ENCODE assay signal across 36 cellular contexts in genomic region chr1:61968869-61969268, GRCh38.
"Had no signal": no experiment of that assay in that cellular context is flagged by ENCODE, and none has a peak within 500 bp of the region (broad histone marks: within the 10 kb centered on the region; RNA-seq: fewer than 3 reads in every experiment).

No MANE protein-coding gene starts in this region.

- ATAC-seq: activated CD4-positive, alpha-beta T cell treated with anti-CD3 and anti-CD28 coated beads for 36 hours; activated CD4-positive, CD25-positive, alpha-beta regulatory T cell treated with anti-CD3 and anti-CD28 coated beads, Interleukin-2, amount 50 U/mL, for 24 hours; activated CD8-positive, alpha-beta memory T cell treated with anti-CD3 and anti-CD28 coated beads, Interleukin-2, amount 10 ng/mL, durations not matched to agents 7 days and 5 days; activated CD8-positive, alpha-beta T cell treated with anti-CD3 and anti-CD28 coated beads, Interleukin-2, amount 10 ng/mL, durations not matched to agents 7 days and 5 days; activated naive CD4-positive, alpha-beta T cell treated with anti-CD3 and anti-CD28 coated beads, Interleukin-2, amount 50 U/mL, for 72 hours; body of pancreas; WTC11 had no signal

- H3K4me1 ChIP-seq: body of pancreas, breast epithelium had no signal

- DNase-seq: activated CD4-positive, alpha-beta memory T cell treated with anti-CD3 and anti-CD28 coated beads, Interleukin-2, amount 10 ng/mL, durations not matched to agents 7 days and 5 days; activated CD4-positive, alpha-beta T cell treated with anti-CD3 and anti-CD28 coated beads for 1 hour; activated CD4-positive, alpha-beta T cell treated with anti-CD3 and anti-CD28 coated beads for 36 hours; activated CD4-positive, alpha-beta T cell treated with anti-CD3 and anti-CD28 coated beads for 48 hours; activated CD4-positive, alpha-beta T cell treated with anti-CD3 and anti-CD28 coated beads, Interleukin-2, amount 10 ng/mL, durations not matched to agents 7 days and 5 days; activated CD4-positive, alpha-beta T cell treated with anti-CD3 and anti-CD28 coated beads, Interleukin-2, amount 50 U/mL, for 48 hours; activated CD4-positive, CD25-positive, alpha-beta regulatory T cell; activated CD8-positive, alpha-beta memory T cell treated with anti-CD3 and anti-CD28 coated beads for 24 hours; activated CD8-positive, alpha-beta memory T cell treated with anti-CD3 and anti-CD28 coated beads, Interleukin-2, amount 10 ng/mL, durations not matched to agents 7 days and 5 days; activated CD8-positive, alpha-beta memory T cell treated with anti-CD3 and anti-CD28 coated beads, Interleukin-2, amount 50 U/mL, for 48 hours; activated CD8-positive, alpha-beta T cell treated with anti-CD3 and anti-CD28 coated beads, Interleukin-2, amount 10 ng/mL, durations not matched to agents 7 days and 5 days; activated effector memory CD4-positive, alpha-beta T cell treated with Interleukin-2 at 50 U/mL for 16 hours; activated gamma-delta T cell; activated naive CD4-positive, alpha-beta T cell treated with anti-CD3 and anti-CD28 coated beads for 36 hours; activated naive CD4-positive, alpha-beta T cell treated with anti-CD3 and anti-CD28 coated beads, Interleukin-2, amount 50 U/mL, for 16 hours; activated naive CD8-positive, alpha-beta T cell treated with anti-CD3 and anti-CD28 coated beads for 36 hours; activated T-cell treated with anti-CD3 and anti-CD28 coated beads, Interleukin-2, amount 50 U/mL, for 24 hours; activated T-cell treated with anti-CD3 and anti-CD28 coated beads, Interleukin-2, amount 50 U/mL, for 48 hours; adrenal gland; amniotic stem cell; aorta; body of pancreas; brain microvascular endothelial cell; central memory CD4-positive, alpha-beta T cell; cerebellar nuclear complex; T-helper 1 cell; T-helper 2 cell; T-helper 9 cell; WERI-Rb-1 had no signal

- H3K27ac ChIP-seq: adrenal gland, body of pancreas, brain microvascular endothelial cell, breast epithelium, WERI-Rb-1 had no signal

- H3K36me3 ChIP-seq: adrenal gland, brain microvascular endothelial cell, breast epithelium, WERI-Rb-1 had no signal

- H3K9me3 ChIP-seq: adrenal gland, body of pancreas, breast epithelium had no signal

- H3K4me1 Mint-ChIP-seq: activated CD4-positive, alpha-beta memory T cell treated with anti-CD3 and anti-CD28 coated beads, Interleukin-2, amount 10 ng/mL, durations not matched to agents 7 days and 5 days; activated CD4-positive, alpha-beta T cell treated with anti-CD3 and anti-CD28 coated beads for 36 hours; activated CD4-positive, alpha-beta T cell treated with anti-CD3 and anti-CD28 coated beads, Interleukin-2, amount 10 ng/mL, durations not matched to agents 7 days and 5 days; activated CD8-positive, alpha-beta memory T cell treated with anti-CD3 and anti-CD28 coated beads, Interleukin-2, amount 10 ng/mL, durations not matched to agents 7 days and 5 days; activated naive CD8-positive, alpha-beta T cell treated with anti-CD3 and anti-CD28 coated beads for 36 hours had no signal

- H3K27ac Mint-ChIP-seq: activated CD4-positive, alpha-beta memory T cell treated with anti-CD3 and anti-CD28 coated beads, Interleukin-2, amount 10 ng/mL, durations not matched to agents 7 days and 5 days; activated CD4-positive, alpha-beta T cell treated with anti-CD3 and anti-CD28 coated beads for 36 hours; activated CD4-positive, alpha-beta T cell treated with anti-CD3 and anti-CD28 coated beads, Interleukin-2, amount 10 ng/mL, durations not matched to agents 7 days and 5 days; activated CD8-positive, alpha-beta memory T cell treated with anti-CD3 and anti-CD28 coated beads, Interleukin-2, amount 10 ng/mL, durations not matched to agents 7 days and 5 days; activated CD8-positive, alpha-beta T cell treated with anti-CD3 and anti-CD28 coated beads, Interleukin-2, amount 10 ng/mL, durations not matched to agents 7 days and 5 days; activated naive CD4-positive, alpha-beta T cell treated with anti-CD3 and anti-CD28 coated beads for 36 hours; activated naive CD4-positive, alpha-beta T cell treated with anti-CD3 and anti-CD28 coated beads, Interleukin-2, amount 50 U/mL, for 72 hours; activated naive CD8-positive, alpha-beta T cell treated with anti-CD3 and anti-CD28 coated beads for 36 hours; activated T-cell treated with anti-CD3 and anti-CD28 coated beads, Interleukin-2, amount 50 U/mL, for 24 hours; activated T-helper 2 cell treated with anti-CD3 and anti-CD28 coated beads, Interferon-gamma antibody, Interleukin-2, Interleukin-4, amounts not matched to agents 10 μg/mL and 5 μg/mL and 100 μg/mL, durations not matched to agents 14 hours and 24 hours and 36 hours; T-helper 1 cell treated with Interleukin-12 subunit alpha and Interleukin-12 subunit beta and Interleukin-4 antibody, amounts not matched to agents 30 μg/mL and 1 μg/mL, for 36 hours; T-helper 2 cell treated with Interferon-gamma antibody and Interleukin-4, amounts not matched to agents 5 μg/mL and 100 μg/mL, for 36 hours; WTC11 had no signal

- H3K27me3 ChIP-seq: adrenal gland, body of pancreas, brain microvascular endothelial cell, breast epithelium had no signal

- H3K9me3 Mint-ChIP-seq: activated CD4-positive, alpha-beta memory T cell treated with anti-CD3 and anti-CD28 coated beads, Interleukin-2, amount 10 ng/mL, durations not matched to agents 7 days and 5 days; activated naive CD4-positive, alpha-beta T cell treated with anti-CD3 and anti-CD28 coated beads, Interleukin-2, amount 50 U/mL, for 72 hours; activated naive CD8-positive, alpha-beta T cell treated with anti-CD3 and anti-CD28 coated beads for 36 hours; activated T-helper 2 cell treated with anti-CD3 and anti-CD28 coated beads, Interferon-gamma antibody, Interleukin-2, Interleukin-4, amounts not matched to agents 10 μg/mL and 5 μg/mL and 100 μg/mL, durations not matched to agents 14 hours and 24 hours and 36 hours; T-helper 2 cell treated with Interferon-gamma antibody and Interleukin-4, amounts not matched to agents 5 μg/mL and 100 μg/mL, for 36 hours had no signal

- H3K27me3 Mint-ChIP-seq: activated CD4-positive, alpha-beta memory T cell treated with anti-CD3 and anti-CD28 coated beads, Interleukin-2, amount 10 ng/mL, durations not matched to agents 7 days and 5 days; activated CD4-positive, alpha-beta T cell treated with anti-CD3 and anti-CD28 coated beads for 36 hours; activated CD4-positive, alpha-beta T cell treated with anti-CD3 and anti-CD28 coated beads, Interleukin-2, amount 10 ng/mL, durations not matched to agents 7 days and 5 days; activated CD8-positive, alpha-beta memory T cell treated with anti-CD3 and anti-CD28 coated beads, Interleukin-2, amount 10 ng/mL, durations not matched to agents 7 days and 5 days; activated naive CD8-positive, alpha-beta T cell treated with anti-CD3 and anti-CD28 coated beads for 36 hours; activated T-cell treated with anti-CD3 and anti-CD28 coated beads, Interleukin-2, amount 50 U/mL, for 24 hours had no signal

- H3K4me3 ChIP-seq: adrenal gland, body of pancreas, breast epithelium had no signal

- H3K4me3 Mint-ChIP-seq: activated CD4-positive, alpha-beta memory T cell treated with anti-CD3 and anti-CD28 coated beads, Interleukin-2, amount 10 ng/mL, durations not matched to agents 7 days and 5 days; activated CD4-positive, alpha-beta T cell treated with anti-CD3 and anti-CD28 coated beads for 36 hours; activated CD4-positive, alpha-beta T cell treated with anti-CD3 and anti-CD28 coated beads, Interleukin-2, amount 10 ng/mL, durations not matched to agents 7 days and 5 days; activated CD8-positive, alpha-beta memory T cell treated with anti-CD3 and anti-CD28 coated beads, Interleukin-2, amount 10 ng/mL, durations not matched to agents 7 days and 5 days; activated CD8-positive, alpha-beta T cell treated with anti-CD3 and anti-CD28 coated beads, Interleukin-2, amount 10 ng/mL, durations not matched to agents 7 days and 5 days; activated naive CD4-positive, alpha-beta T cell treated with anti-CD3 and anti-CD28 coated beads for 36 hours; activated naive CD8-positive, alpha-beta T cell treated with anti-CD3 and anti-CD28 coated beads for 36 hours; activated T-cell treated with anti-CD3 and anti-CD28 coated beads, Interleukin-2, amount 50 U/mL, for 24 hours; T-helper 1 cell treated with Interleukin-12 subunit alpha and Interleukin-12 subunit beta and Interleukin-4 antibody, amounts not matched to agents 30 μg/mL and 1 μg/mL, for 36 hours; T-helper 2 cell treated with Interferon-gamma antibody and Interleukin-4, amounts not matched to agents 5 μg/mL and 100 μg/mL, for 36 hours; WTC11 had no signal
